Comparison of ENCODE assay signal across 8 cellular contexts in the genomic region with DNA sequence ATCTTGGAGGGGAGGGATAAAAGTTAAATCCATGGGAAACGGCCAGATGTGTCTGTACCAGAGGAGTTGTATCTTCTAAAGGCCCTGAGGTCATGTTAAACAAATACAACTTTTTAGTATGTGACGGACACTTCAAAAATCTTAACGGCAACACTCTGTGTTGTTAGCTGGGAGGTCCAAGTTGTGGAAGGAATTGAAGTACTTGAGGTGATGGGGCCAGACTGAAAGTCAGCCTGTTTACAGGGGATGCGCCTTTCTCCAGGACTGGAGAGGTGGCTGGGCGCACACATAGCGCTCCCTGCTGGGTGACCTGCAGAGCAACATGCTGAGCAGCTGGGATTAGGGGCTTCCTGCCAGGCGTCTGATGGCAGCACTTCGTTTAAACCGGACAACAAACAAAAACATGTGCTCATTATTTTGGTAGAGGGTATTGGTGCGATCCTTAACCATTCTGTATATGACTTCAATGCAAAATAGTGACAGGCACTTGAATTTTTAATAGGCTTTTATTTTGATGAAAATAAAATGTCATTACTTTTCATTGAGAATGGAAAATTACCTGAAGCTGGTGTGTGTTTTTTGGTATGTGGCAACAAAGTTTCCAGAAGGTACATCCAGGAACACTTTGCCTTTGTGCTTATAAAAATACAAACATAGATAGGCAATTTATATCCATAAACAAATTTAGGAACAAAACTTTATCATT.
DNase-seq lines count a peak whose midpoint lies in the region; ATAC-seq, FAIRE-seq and TF ChIP-seq lines count a peak whose summit lies in the region.

No MANE protein-coding gene starts in this region.

- H3K9me3 ChIP-seq in pancreas, result no peaks in the 10 kb centered on the region

- TF ChIP-seq POLR2A in GM12892 (IDR thresholded peaks at IDR 0.05; ENCODE audit: low read depth, low read length), result no peak

- no peak overlapping the region for H3K27ac ChIP-seq in pancreas

- H3K4me3 ChIP-seq in AG09309 (ENCODE audit: control insufficient read depth, low read depth, low read length) (no peak overlapping the region), pancreas (no peak overlapping the region)

- H3K27me3 ChIP-seq in pancreas, result no peaks in the 10 kb centered on the region

- peak; percentile 70 for ATAC-seq in HG02870 (IDR thresholded peaks at IDR 0.05; ENCODE audit: unreplicated experiment)
- peak; percentile 80 to 96 (median 92) for ATAC-seq in pancreas

- FAIRE-seq in GM12892 (lab: Jason Lieb, UNC) (peak; percentile 77), pancreas (lab: Jason Lieb, UNC) (no peak)

- peaks cover 0 to 3% (median 0%) of the 10 kb centered on the region in 3 donors for H3K36me3 ChIP-seq in pancreas

- intact Hi-C loops in head of caudate nucleus (cut with DNase I) (loop anchor here (5.0 kb wide), 1 partner anchor 235 kb away; no protein-coding TSS in a partner anchor), pancreas (cut with DNase I) (no loop called here)

- peak; percentile 42 for DNase-seq in AG09309 (ENCODE audit: low read depth)
- peak; percentile 46 for DNase-seq in GM12892 (ENCODE audit: insufficient read length)
- DNase-seq in NCI-H446 treated with DMSO at 0.1 percent for 48 hours (lab: John Stamatoyannopoulos, UW), result peak; percentile 46
- peak; percentile 12 for DNase-seq in activated naive CD4-positive, alpha-beta T cell treated with Interleukin-2 at 50 U/mL for 16 hours
- peak; percentile 29 to 84 (median 65) for DNase-seq in head of caudate nucleus
- DNase-seq in pancreas, result peak in 5 of 6 donors; percentile 40 to 70 (median 61)
- DNase-seq in activated CD4-positive, CD25-positive, alpha-beta regulatory T cell (lab: John Stamatoyannopoulos, UW), result no peak

- WGBS in pancreas, 2 donors, result 30 to 36% methylated on average over 10 of the region's 10 CpGs

- H3K4me1 ChIP-seq in pancreas, result peaks cover 6 to 19% (median 14%) of the 10 kb centered on the region in 3 donors

- peak; percentile 91 for TF ChIP-seq CTCF in AG09309 (IDR thresholded peaks at IDR 0.05; ENCODE audit: control insufficient read depth, insufficient read depth, low read depth, low read length, missing control alignments)
- TF ChIP-seq CTCF in pancreas (IDR thresholded peaks at IDR 0.05), result peak; percentile 47 to 56 (median 52)

Comparison
In these comparisons a context has a peak if more than half of its experiments do, and no peak if none do; other contexts are left out.
1. DNase-seq: peak in AG09309 (single experiment), GM12892 (single experiment), NCI-H446 treated with DMSO at 0.1 percent for 48 hours (single experiment), activated naive CD4-positive, alpha-beta T cell treated with Interleukin-2 at 50 U/mL for 16 hours (single experiment), head of caudate nucleus (42 of 42) and pancreas (5 of 6); none in activated CD4-positive, CD25-positive, alpha-beta regulatory T cell (0 of 4).